ENCODE assay signal across 18 cellular contexts in genomic region chr13:40458283-40459031, GRCh38.
"Had no signal": no experiment of that assay in that cellular context is flagged by ENCODE, and none has a peak within 500 bp of the region (broad histone marks: within the 10 kb centered on the region; RNA-seq: fewer than 3 reads in every experiment).

No MANE protein-coding gene starts in this region.

- H3K4me1 ChIP-seq: adrenal gland, breast epithelium had no signal

- H3K27me3 ChIP-seq: adrenal gland, breast epithelium had no signal

- H3K4me3 ChIP-seq: adrenal gland, breast epithelium had no signal

- DNase-seq: activated CD4-positive, alpha-beta T cell treated with anti-CD3 and anti-CD28 coated beads for 48 hours; activated CD4-positive, alpha-beta T cell treated with anti-CD3 and anti-CD28 coated beads, Interleukin-2, amount 50 U/mL, for 4 hours; activated CD4-positive, CD25-positive, alpha-beta regulatory T cell treated with anti-CD3 and anti-CD28 coated beads, Interleukin-2, amount 50 U/mL, for 72 hours; activated CD8-positive, alpha-beta T cell treated with anti-CD3 and anti-CD28 coated beads, Interleukin-2, amount 10 ng/mL, durations not matched to agents 7 days and 5 days; activated naive CD4-positive, alpha-beta T cell treated with anti-CD3 and anti-CD28 coated beads, Interleukin-2, amount 50 U/mL, for 16 hours; activated naive CD8-positive, alpha-beta T cell treated with anti-CD3 and anti-CD28 coated beads, Interleukin-2, amount 10 ng/mL, durations not matched to agents 7 days and 5 days; adrenal gland; caudate nucleus; IMR-90; KBM-7; NCI-H1048; NCI-H2029; NCI-H226; NCI-H526; PC-3; SHP77 treated with DMSO at 0.1 percent for 48 hours had no signal

- H3K9me3 ChIP-seq: adrenal gland, breast epithelium had no signal

- H3K36me3 ChIP-seq: adrenal gland, breast epithelium had no signal

- H3K27ac ChIP-seq: adrenal gland, breast epithelium had no signal

- ATAC-seq: activated CD8-positive, alpha-beta T cell treated with anti-CD3 and anti-CD28 coated beads, Interleukin-2, amount 10 ng/mL, durations not matched to agents 7 days and 5 days; PC-3; WTC11 had no signal
